2 cellular contexts compared by ENCODE assay signal in the genomic region with DNA sequence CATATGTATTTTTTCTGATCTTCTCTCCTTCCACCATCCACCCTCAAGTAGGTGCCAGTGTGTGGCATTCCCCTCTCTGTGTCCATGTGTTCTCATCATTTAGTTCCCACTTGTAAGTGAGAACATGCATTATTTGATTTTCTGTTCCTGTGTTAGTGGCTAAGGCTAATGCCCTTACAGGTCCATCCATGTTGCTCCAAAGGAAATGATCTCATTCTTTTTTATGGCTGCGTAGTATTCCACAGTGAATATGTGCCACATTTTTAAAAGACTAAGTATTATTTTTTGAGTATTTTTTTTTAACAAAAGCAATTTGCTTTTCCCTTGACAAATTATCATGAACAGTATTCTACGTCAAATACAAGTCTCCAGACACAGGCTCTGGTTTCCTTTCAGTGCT.
TF ChIP-seq lines count a peak whose summit lies in the region.

No MANE protein-coding gene starts in this region.

TF ChIP-seq in HEK293, 187 proteins besides CTCF, POLR2A, EP300 and RAD21 (continued from another document):
- TF ChIP-seq, protein P1, sequence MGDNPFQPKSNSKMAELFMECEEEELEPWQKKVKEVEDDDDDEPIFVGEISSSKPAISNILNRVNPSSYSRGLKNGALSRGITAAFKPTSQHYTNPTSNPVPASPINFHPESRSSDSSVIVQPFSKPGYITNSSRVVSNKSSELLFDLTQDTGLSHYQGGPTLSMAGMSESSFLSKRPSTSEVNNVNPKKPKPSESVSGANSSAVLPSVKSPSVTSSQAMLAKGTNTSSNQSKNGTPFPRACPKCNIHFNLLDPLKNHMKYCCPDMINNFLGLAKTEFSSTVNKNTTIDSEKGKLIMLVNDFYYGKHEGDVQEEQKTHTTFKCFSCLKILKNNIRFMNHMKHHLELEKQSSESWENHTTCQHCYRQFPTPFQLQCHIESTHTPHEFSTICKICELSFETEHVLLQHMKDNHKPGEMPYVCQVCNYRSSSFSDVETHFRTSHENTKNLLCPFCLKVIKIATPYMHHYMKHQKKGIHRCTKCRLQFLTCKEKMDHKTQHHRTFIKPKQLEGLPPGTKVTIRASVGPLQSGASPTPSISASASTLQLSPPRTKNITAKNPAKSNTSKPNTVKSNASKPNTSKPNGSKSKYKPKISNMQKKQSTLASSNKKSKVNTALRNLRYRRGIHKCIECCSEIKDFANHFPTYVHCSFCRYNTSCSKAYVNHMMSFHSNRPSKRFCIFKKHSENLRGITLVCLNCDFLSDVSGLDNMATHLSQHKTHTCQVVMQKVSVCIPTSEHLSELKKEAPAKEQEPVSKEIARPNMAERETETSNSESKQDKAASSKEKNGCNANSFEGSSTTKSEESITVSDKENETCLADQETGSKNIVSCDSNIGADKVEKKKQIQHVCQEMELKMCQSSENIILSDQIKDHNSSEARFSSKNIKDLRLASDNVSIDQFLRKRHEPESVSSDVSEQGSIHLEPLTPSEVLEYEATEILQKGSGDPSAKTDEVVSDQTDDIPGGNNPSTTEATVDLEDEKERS (tag by site-specific recombination; IDR thresholded peaks at IDR 0.05), result 0 out of 2 replicates have a peak, but pooled peaks have one; percentile 51

TF ChIP-seq in K562, 482 proteins besides CTCF, POLR2A, EP300 and RAD21 (continued from another document):
- TF ChIP-seq, protein P2, sequence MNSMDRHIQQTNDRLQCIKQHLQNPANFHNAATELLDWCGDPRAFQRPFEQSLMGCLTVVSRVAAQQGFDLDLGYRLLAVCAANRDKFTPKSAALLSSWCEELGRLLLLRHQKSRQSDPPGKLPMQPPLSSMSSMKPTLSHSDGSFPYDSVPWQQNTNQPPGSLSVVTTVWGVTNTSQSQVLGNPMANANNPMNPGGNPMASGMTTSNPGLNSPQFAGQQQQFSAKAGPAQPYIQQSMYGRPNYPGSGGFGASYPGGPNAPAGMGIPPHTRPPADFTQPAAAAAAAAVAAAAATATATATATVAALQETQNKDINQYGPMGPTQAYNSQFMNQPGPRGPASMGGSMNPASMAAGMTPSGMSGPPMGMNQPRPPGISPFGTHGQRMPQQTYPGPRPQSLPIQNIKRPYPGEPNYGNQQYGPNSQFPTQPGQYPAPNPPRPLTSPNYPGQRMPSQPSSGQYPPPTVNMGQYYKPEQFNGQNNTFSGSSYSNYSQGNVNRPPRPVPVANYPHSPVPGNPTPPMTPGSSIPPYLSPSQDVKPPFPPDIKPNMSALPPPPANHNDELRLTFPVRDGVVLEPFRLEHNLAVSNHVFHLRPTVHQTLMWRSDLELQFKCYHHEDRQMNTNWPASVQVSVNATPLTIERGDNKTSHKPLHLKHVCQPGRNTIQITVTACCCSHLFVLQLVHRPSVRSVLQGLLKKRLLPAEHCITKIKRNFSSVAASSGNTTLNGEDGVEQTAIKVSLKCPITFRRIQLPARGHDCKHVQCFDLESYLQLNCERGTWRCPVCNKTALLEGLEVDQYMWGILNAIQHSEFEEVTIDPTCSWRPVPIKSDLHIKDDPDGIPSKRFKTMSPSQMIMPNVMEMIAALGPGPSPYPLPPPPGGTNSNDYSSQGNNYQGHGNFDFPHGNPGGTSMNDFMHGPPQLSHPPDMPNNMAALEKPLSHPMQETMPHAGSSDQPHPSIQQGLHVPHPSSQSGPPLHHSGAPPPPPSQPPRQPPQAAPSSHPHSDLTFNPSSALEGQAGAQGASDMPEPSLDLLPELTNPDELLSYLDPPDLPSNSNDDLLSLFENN (IDR thresholded peaks at IDR 0.05; ENCODE audit: low read depth in 2 of 2, low read length in 2 of 2), result no peak
- TF ChIP-seq NCOA1 (IDR thresholded peaks at IDR 0.05; ENCODE audit: low read depth) (no peak), RBM25 (IDR thresholded peaks at IDR 0.05; ENCODE audit: low read depth, low read length, severe bottlenecking) (peak; percentile 75), ZNF764 (CRISPR knock-in tag; IDR thresholded peaks at IDR 0.05; ENCODE audit: low read depth) (no peak), KLF1 (tag; IDR thresholded peaks at IDR 0.05) (no peak), BCOR (IDR thresholded peaks at IDR 0.05) (peak; percentile 57), PTTG1 (tag; IDR thresholded peaks at IDR 0.05; ENCODE audit: low read depth) (no peak), GABPA (tag; conservative IDR thresholded peaks at IDR 0.05; ENCODE audit: low read depth) (no peak), POLR2H (tag; IDR thresholded peaks at IDR 0.05; ENCODE audit: low read depth) (peak; percentile 1; the same call in 1 of the 2 replicates), ATF1 (CRISPR knock-in tag; IDR thresholded peaks at IDR 0.05) (no peak), ATF1 (tag; IDR thresholded peaks at IDR 0.05) (no peak), ZKSCAN3 (CRISPR knock-in tag; IDR thresholded peaks at IDR 0.05) (no peak), LCOR (CRISPR knock-in tag; IDR thresholded peaks at IDR 0.05) (no peak), SMARCA5 (IDR thresholded peaks at IDR 0.05) (0 out of 2 replicates have a peak, but pooled peaks have one; percentile 16), ELF4 (CRISPR knock-in tag; IDR thresholded peaks at IDR 0.05) (no peak), ZNF316 (IDR thresholded peaks at IDR 0.05) (no peak), ZNF408 (CRISPR knock-in tag; IDR thresholded peaks at IDR 0.05; ENCODE audit: low read depth) (no peak), KLF16 (IDR thresholded peaks at IDR 0.05) (no peak), ZC3H8 (IDR thresholded peaks at IDR 0.05) (no peak), DDX20 (tag; IDR thresholded peaks at IDR 0.05; ENCODE audit: low read depth) (no peak)
- TF ChIP-seq, protein P3, sequence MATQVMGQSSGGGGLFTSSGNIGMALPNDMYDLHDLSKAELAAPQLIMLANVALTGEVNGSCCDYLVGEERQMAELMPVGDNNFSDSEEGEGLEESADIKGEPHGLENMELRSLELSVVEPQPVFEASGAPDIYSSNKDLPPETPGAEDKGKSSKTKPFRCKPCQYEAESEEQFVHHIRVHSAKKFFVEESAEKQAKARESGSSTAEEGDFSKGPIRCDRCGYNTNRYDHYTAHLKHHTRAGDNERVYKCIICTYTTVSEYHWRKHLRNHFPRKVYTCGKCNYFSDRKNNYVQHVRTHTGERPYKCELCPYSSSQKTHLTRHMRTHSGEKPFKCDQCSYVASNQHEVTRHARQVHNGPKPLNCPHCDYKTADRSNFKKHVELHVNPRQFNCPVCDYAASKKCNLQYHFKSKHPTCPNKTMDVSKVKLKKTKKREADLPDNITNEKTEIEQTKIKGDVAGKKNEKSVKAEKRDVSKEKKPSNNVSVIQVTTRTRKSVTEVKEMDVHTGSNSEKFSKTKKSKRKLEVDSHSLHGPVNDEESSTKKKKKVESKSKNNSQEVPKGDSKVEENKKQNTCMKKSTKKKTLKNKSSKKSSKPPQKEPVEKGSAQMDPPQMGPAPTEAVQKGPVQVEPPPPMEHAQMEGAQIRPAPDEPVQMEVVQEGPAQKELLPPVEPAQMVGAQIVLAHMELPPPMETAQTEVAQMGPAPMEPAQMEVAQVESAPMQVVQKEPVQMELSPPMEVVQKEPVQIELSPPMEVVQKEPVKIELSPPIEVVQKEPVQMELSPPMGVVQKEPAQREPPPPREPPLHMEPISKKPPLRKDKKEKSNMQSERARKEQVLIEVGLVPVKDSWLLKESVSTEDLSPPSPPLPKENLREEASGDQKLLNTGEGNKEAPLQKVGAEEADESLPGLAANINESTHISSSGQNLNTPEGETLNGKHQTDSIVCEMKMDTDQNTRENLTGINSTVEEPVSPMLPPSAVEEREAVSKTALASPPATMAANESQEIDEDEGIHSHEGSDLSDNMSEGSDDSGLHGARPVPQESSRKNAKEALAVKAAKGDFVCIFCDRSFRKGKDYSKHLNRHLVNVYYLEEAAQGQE (CRISPR knock-in tag; IDR thresholded peaks at IDR 0.05; ENCODE audit: low read depth), result no peak
- TF ChIP-seq, protein P4, sequence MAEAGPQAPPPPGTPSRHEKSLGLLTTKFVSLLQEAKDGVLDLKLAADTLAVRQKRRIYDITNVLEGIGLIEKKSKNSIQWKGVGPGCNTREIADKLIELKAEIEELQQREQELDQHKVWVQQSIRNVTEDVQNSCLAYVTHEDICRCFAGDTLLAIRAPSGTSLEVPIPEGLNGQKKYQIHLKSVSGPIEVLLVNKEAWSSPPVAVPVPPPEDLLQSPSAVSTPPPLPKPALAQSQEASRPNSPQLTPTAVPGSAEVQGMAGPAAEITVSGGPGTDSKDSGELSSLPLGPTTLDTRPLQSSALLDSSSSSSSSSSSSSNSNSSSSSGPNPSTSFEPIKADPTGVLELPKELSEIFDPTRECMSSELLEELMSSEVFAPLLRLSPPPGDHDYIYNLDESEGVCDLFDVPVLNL (CRISPR knock-in tag; IDR thresholded peaks at IDR 0.05; ENCODE audit: low read depth), result no peak
